In the genomic region with DNA sequence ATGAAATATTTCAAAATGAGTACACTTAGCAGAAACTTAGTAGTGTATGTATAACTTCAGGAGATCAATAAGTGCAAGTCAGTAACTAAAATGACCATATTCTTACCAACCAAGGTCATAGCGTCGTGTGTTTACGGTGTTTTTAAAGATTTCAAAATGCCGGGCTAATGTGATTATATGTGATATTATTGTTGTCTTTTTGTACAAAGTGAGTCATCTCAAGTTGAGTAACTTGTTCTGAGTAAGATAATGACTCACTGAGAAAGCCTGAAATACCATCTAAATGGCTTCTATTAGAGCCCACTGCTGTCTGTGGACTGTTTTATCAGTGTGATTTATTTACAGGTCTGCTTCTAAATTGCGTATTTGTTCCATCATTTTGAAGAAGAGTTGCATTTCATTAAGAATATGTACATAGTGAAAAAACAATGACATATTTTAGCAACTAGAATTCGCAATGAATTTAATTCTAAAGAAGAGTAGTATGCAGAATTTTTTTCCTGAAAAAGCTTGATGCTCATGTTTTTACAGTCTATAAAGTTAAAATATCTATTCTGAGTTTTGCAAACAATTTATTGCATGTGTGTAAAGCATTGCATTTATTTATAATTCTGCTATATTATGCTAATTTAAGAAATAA, we compare ENCODE assay signal across 8 cellular contexts. TPM values are rescaled to one million over a fixed set of nuclear protein-coding genes. Genes with fewer than 3 reads are reported as not detected.
DNase-seq lines count a peak whose midpoint lies in the region; ATAC-seq and TF ChIP-seq lines count a peak whose summit lies in the region.
"Had no signal": no experiment of that assay in that cellular context is flagged by ENCODE, and none has a peak within 500 bp of the region (broad histone marks: within the 10 kb centered on the region; RNA-seq: fewer than 3 reads in every experiment).

No MANE protein-coding gene starts in this region.

- no peaks in the 10 kb centered on the region for H3K36me3 ChIP-seq in brain microvascular endothelial cell (replicated peaks)
- no peaks in the 10 kb centered on the region for H3K36me3 ChIP-seq in gastrocnemius medialis

- peaks cover 64% of the 10 kb centered on the region for H3K4me1 Mint-ChIP-seq in HFFc6 (ENCODE audit: low read depth)
- H3K4me1 Mint-ChIP-seq: natural killer cell had no signal

- peaks cover 4% of the 10 kb centered on the region in 2 donors for H3K4me1 ChIP-seq in gastrocnemius medialis

- H3K4me3 ChIP-seq in brain microvascular endothelial cell (ENCODE audit: low read depth, low read length) (no peak overlapping the region), gastrocnemius medialis (no peak overlapping the region)

- H3K27ac ChIP-seq in brain microvascular endothelial cell = no peak overlapping the region
- no peak overlapping the region for H3K27ac ChIP-seq in gastrocnemius medialis

- in situ Hi-C loops in brain microvascular endothelial cell (cut with HindIII; ENCODE audit: low pct_ligation_motif_present, low sequenced_read_pairs) = no loop called here
- in situ Hi-C loops in gastrocnemius medialis (cut with MboI; ENCODE audit: low sequenced_read_pairs in 4 of 4) = loop anchor here in 1 of 4 donors (25.0 kb wide), 1 partner anchor 108 kb away; the partner anchor contains the start of gene KRT39

- H3K36me3 Mint-ChIP-seq in HFFc6 (ENCODE audit: low read depth) = no peaks in the 10 kb centered on the region
- H3K36me3 Mint-ChIP-seq: natural killer cell had no signal

- DNase-seq in HFFc6 (peak; percentile 91), brain microvascular endothelial cell (peak; percentile 63), gastrocnemius medialis (no peak), cardiac septum (ENCODE audit: low spot score) (no peak)
- DNase-seq: natural killer cell had no signal

- ATAC-seq in gastrocnemius medialis (peak; percentile 51 to 63), GM21619 (IDR thresholded peaks at IDR 0.05; ENCODE audit: unreplicated experiment) (no peak), GM19351 (IDR thresholded peaks at IDR 0.05; ENCODE audit: unreplicated experiment) (no peak)

- H3K9me3 ChIP-seq in gastrocnemius medialis = no peaks in the 10 kb centered on the region

- H3K27ac Mint-ChIP-seq in HFFc6 = peak overlapping the region; percentile 63
- H3K27ac Mint-ChIP-seq: natural killer cell had no signal

- H3K9me3 Mint-ChIP-seq in HFFc6 = no peaks in the 10 kb centered on the region
- H3K9me3 Mint-ChIP-seq: natural killer cell had no signal

- no peaks in the 10 kb centered on the region; the same call in 1 of the 2 replicates for H3K27me3 Mint-ChIP-seq in HFFc6 (ENCODE audit: insufficient read depth)

- TF ChIP-seq CTCF in HFFc6 (IDR thresholded peaks at IDR 0.05) (no peak), brain microvascular endothelial cell (IDR thresholded peaks at IDR 0.05; ENCODE audit: low read depth, low read length, missing control alignments) (no peak), gastrocnemius medialis (IDR thresholded peaks at IDR 0.05 in 4 of 5, conservative IDR thresholded peaks at IDR 0.05 in 1 of 5) (no peak)

- intact Hi-C loops in gastrocnemius medialis (cut with DNase I; ENCODE audit: low total_unique reads) = no loop called here
- intact Hi-C loops in cardiac septum (cut with DNase I) = no loop called here

- H3K27me3 ChIP-seq in brain microvascular endothelial cell (replicated peaks) (no peaks in the 10 kb centered on the region), gastrocnemius medialis (no peaks in the 10 kb centered on the region)

- H3K4me3 Mint-ChIP-seq in HFFc6 = peak overlapping the region; percentile 72; the same call in 1 of the 2 replicates
- H3K4me3 Mint-ChIP-seq: natural killer cell had no signal

- TF ChIP-seq POLR2A in gastrocnemius medialis (IDR thresholded peaks at IDR 0.05) = no peak

RNA-seq across cellular contexts. Expression of gene KRT12, which starts 12.7 kb away (rescaled TPM):
- not detected for total RNA-seq in HFFc6 (2021; fragmentation: NEBNext Ultra II Directional; extraction: Animal tissue kit (Norgen Biotek cat#: 25700))
- total RNA-seq in gastrocnemius medialis = not detected
- total RNA-seq in cardiac septum = not detected
- total RNA-seq: activated CD8-positive, alpha-beta memory T cell treated with anti-CD3 and anti-CD28 coated beads for 36 hours; natural killer cell had no signal

RNA-seq across cellular contexts. Expression of gene KRT20, which starts 30.7 kb away (rescaled TPM):
- not detected for total RNA-seq in HFFc6 (2021; fragmentation: NEBNext Ultra II Directional; extraction: Animal tissue kit (Norgen Biotek cat#: 25700))
- total RNA-seq in gastrocnemius medialis = 1 to 10 TPM in 1 of 4 donors, not detected in 3; 2.7 TPM
- total RNA-seq in cardiac septum = not detected
- total RNA-seq: activated CD8-positive, alpha-beta memory T cell treated with anti-CD3 and anti-CD28 coated beads for 36 hours; natural killer cell had no signal

RNA-seq across cellular contexts. Expression of gene KRT10, which starts 31.9 kb away (rescaled TPM):
- 10 to 100 TPM; 61.4 to 71.0 (median 65.3) TPM for total RNA-seq in HFFc6 (2021; fragmentation: NEBNext Ultra II Directional; extraction: Animal tissue kit (Norgen Biotek cat#: 25700))
- total RNA-seq in gastrocnemius medialis = 10 to 100 TPM in 2 of 4 donors, 1 to 10 TPM in 1, under 1 TPM in 1; 0.20 to 21.9 (median 9.4) TPM
- total RNA-seq in cardiac septum = 45.2 TPM

RNA-seq across cellular contexts. Expression of gene KRT28, which starts 54.5 kb away (rescaled TPM):
- not detected for total RNA-seq in HFFc6 (2021; fragmentation: NEBNext Ultra II Directional; extraction: Animal tissue kit (Norgen Biotek cat#: 25700))
- total RNA-seq in gastrocnemius medialis (not detected), cardiac septum (not detected)
- total RNA-seq: activated CD8-positive, alpha-beta memory T cell treated with anti-CD3 and anti-CD28 coated beads for 36 hours; natural killer cell had no signal

Comparison
In these comparisons a context has a peak if more than half of its experiments do, and no peak if none do; other contexts are left out.
1. DNase-seq: peak in HFFc6 (single experiment) and brain microvascular endothelial cell (single experiment); none in gastrocnemius medialis (0 of 2) and cardiac septum (single experiment).
2. ATAC-seq: peak in gastrocnemius medialis (2 of 2); none in GM21619 (single experiment) and GM19351 (single experiment).